Comparison of ENCODE assay signal across 1 cellular context in the genomic region with DNA sequence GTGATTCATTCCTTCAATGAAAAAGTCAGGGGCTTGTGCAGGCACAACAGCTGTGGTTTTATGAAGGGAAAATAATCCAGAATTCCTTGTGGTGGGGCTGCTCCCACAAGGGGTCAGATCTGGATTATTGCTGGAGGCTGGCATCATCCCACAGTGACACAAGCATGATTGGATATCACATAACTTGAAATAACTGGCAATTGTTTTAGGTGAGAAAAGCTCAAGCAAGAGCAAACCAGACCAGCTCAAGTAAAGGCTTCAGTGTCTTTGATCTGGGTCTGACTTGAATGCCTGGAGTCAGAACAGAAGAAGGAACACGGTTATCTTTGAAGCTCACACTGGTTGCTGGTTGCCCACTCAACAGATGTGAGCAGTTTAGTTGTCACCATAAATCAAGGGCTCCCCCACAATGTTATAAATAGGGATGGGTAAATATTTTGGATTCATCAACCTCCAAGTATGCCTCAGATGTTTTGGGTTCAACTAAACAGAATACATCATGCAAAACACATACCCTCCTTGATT.
TF ChIP-seq lines count a peak whose summit lies in the region.

No MANE protein-coding gene starts in this region.

TF ChIP-seq in K562, 482 proteins besides CTCF, POLR2A, EP300 and RAD21 (continued from another document and continues in another):
- no peak for TF ChIP-seq NFATC3 (IDR thresholded peaks at IDR 0.05)
- no peak for TF ChIP-seq ATF4 (CRISPR knock-in tag; IDR thresholded peaks at IDR 0.05)
- 0 out of 4 replicates have a peak, but pooled peaks of 1 of the 2 experiments have one; percentile 44 for TF ChIP-seq TEAD1 (CRISPR knock-in tag; IDR thresholded peaks at IDR 0.05)
- TF ChIP-seq NONO (IDR thresholded peaks at IDR 0.05; ENCODE audit: low read depth in 2 of 2, low read length in 1 of 2), result no peak
- no peak for TF ChIP-seq THRB (CRISPR knock-in tag; conservative IDR thresholded peaks at IDR 0.05)
- peak; percentile 94 for TF ChIP-seq LEF1 (IDR thresholded peaks at IDR 0.05)
- no peak; the same call in 1 of the 2 replicates for TF ChIP-seq ZNF592 (IDR thresholded peaks at IDR 0.05)
- no peak for TF ChIP-seq ZNF184 (CRISPR knock-in tag; IDR thresholded peaks at IDR 0.05)
- no peak; the same call in 1 of the 2 replicates for TF ChIP-seq HES1 (IDR thresholded peaks at IDR 0.05; ENCODE audit: low read depth)
- TF ChIP-seq RBM34 (IDR thresholded peaks at IDR 0.05; ENCODE audit: borderline replicate concordance, insufficient read depth, low read length), result no peak
- TF ChIP-seq ZNF512 (tag; IDR thresholded peaks at IDR 0.05), result no peak
- TF ChIP-seq ZNF511 (CRISPR knock-in tag; IDR thresholded peaks at IDR 0.05), result no peak
- no peak for TF ChIP-seq YY1 (IDR thresholded peaks at IDR 0.05; ENCODE audit: borderline replicate concordance in 1 of 3, control insufficient read depth in 1 of 3, extremely low read depth in 1 of 3, insufficient read depth in 3 of 3, insufficient read length in 1 of 3, insufficient replicate concordance in 2 of 3, low read depth in 1 of 3, low read length in 2 of 3)
- no peak for TF ChIP-seq BHLHE40 (IDR thresholded peaks at IDR 0.05; ENCODE audit: low read length)
- no peak for TF ChIP-seq HMGN3 (IDR thresholded peaks at IDR 0.05; ENCODE audit: borderline replicate concordance, extremely low read depth, insufficient read length, low read depth, low read length)
- no peak for TF ChIP-seq IFI16 (CRISPR knock-in tag; IDR thresholded peaks at IDR 0.05)
- TF ChIP-seq ZNF449 (CRISPR knock-in tag; IDR thresholded peaks at IDR 0.05), result no peak
- no peak for TF ChIP-seq SREBF2 (CRISPR knock-in tag; IDR thresholded peaks at IDR 0.05)
- no peak for TF ChIP-seq TRIM28 (IDR thresholded peaks at IDR 0.05)
- no peak for TF ChIP-seq ZNF146 (CRISPR knock-in tag; IDR thresholded peaks at IDR 0.05; ENCODE audit: unreplicated experiment)
- no peak for TF ChIP-seq ZNF124 (CRISPR knock-in tag; IDR thresholded peaks at IDR 0.05)
- no peak for TF ChIP-seq DEAF1 (CRISPR knock-in tag; IDR thresholded peaks at IDR 0.05)
- no peak for TF ChIP-seq PBX2 (CRISPR knock-in tag; IDR thresholded peaks at IDR 0.05; ENCODE audit: low read depth)
- peak; percentile 91 for TF ChIP-seq PBX2 (tag; conservative IDR thresholded peaks at IDR 0.05; ENCODE audit: low read depth)
- no peak for TF ChIP-seq ATF6 (CRISPR knock-in tag; IDR thresholded peaks at IDR 0.05)
- no peak for TF ChIP-seq SUPT5H (IDR thresholded peaks at IDR 0.05)
- no peak for TF ChIP-seq SAFB (IDR thresholded peaks at IDR 0.05; ENCODE audit: borderline replicate concordance, low read depth, low read length)
- TF ChIP-seq GATAD2B (IDR thresholded peaks at IDR 0.05; ENCODE audit: borderline replicate concordance), result 0 out of 2 replicates have a peak, but pooled peaks have one; percentile 53
- TF ChIP-seq, protein P1, sequence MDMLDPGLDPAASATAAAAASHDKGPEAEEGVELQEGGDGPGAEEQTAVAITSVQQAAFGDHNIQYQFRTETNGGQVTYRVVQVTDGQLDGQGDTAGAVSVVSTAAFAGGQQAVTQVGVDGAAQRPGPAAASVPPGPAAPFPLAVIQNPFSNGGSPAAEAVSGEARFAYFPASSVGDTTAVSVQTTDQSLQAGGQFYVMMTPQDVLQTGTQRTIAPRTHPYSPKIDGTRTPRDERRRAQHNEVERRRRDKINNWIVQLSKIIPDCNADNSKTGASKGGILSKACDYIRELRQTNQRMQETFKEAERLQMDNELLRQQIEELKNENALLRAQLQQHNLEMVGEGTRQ (CRISPR knock-in tag; IDR thresholded peaks at IDR 0.05), result no peak
- 0 out of 4 replicates have a peak, but pooled peaks have one; percentile 31 to 71 for TF ChIP-seq ARNT (IDR thresholded peaks at IDR 0.05)
- no peak; the same call in 1 of the 2 replicates for TF ChIP-seq L3MBTL2 (IDR thresholded peaks at IDR 0.05)
- no peak for TF ChIP-seq STAT5B (CRISPR knock-in tag; IDR thresholded peaks at IDR 0.05)
- no peak for TF ChIP-seq KLF1 (tag; IDR thresholded peaks at IDR 0.05)
- no peak for TF ChIP-seq GMEB1 (CRISPR knock-in tag; IDR thresholded peaks at IDR 0.05)
- no peak for TF ChIP-seq SMC3 (conservative IDR thresholded peaks at IDR 0.05; ENCODE audit: insufficient read depth, low read depth, low read length)
- TF ChIP-seq RBM39 (optimal IDR thresholded peaks at IDR 0.05; ENCODE audit: low read depth, low read length), result no peak
